1 cellular context compared by ENCODE assay signal in the genomic region with DNA sequence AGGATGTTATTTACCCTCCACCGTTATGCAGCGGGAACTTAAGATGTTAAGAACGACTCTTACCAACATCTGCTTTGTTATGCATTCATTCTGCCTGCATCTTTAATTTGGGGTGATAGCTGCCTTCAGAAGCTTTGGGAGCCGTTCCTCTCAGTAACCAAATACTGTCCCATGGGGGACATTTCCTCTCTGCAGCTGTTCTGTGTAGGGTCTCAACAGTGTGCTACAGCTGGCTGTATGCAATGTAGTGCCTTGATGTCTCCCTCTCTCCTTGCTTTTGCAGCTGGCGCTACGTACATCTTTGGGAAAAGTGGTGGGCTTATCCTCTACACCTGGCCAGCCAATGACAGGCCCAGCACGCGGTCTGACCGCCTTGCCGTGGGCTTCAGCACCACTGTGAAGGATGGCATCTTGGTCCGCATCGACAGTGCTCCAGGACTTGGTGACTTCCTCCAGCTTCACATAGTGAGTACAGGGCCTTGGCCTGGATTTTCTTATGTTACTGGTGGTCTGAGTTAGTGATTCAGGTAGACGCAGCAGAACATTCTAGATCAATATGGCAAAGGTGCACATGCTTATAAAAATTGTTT.
TF ChIP-seq lines count a peak whose summit lies in the region.

No MANE protein-coding gene starts in this region.

TF ChIP-seq in H1, 55 proteins besides CTCF, POLR2A, EP300 and RAD21:
- TF ChIP-seq CHD7 (IDR thresholded peaks at IDR 0.05; ENCODE audit: insufficient replicate concordance, low read length) (no peak), E2F6 (IDR thresholded peaks at IDR 0.05) (no peak), TAF1 (IDR thresholded peaks at IDR 0.05; ENCODE audit: low read depth, low read length) (no peak), SIN3A (conservative IDR thresholded peaks at IDR 0.05 in 1 of 2, IDR thresholded peaks at IDR 0.05 in 1 of 2; ENCODE audit: low read depth in 1 of 2, low read length in 2 of 2) (no peak), SP1 (IDR thresholded peaks at IDR 0.05; ENCODE audit: low read depth, low read length) (no peak), SP4 (IDR thresholded peaks at IDR 0.05; ENCODE audit: low read length) (no peak), CHD2 (IDR thresholded peaks at IDR 0.05; ENCODE audit: low read length) (no peak), RBBP5 (IDR thresholded peaks at IDR 0.05; ENCODE audit: borderline replicate concordance, low read depth, low read length) (no peak), FOSL1 (IDR thresholded peaks at IDR 0.05; ENCODE audit: insufficient read depth, low read depth, low read length) (no peak), ZNF274 (IDR thresholded peaks at IDR 0.05; ENCODE audit: borderline replicate concordance, extremely low read depth, low read length) (no peak), JUN (IDR thresholded peaks at IDR 0.05; ENCODE audit: low read depth, low read length) (no peak), POU5F1 (IDR thresholded peaks at IDR 0.05; ENCODE audit: low read depth, low read length) (no peak), BCL11A (IDR thresholded peaks at IDR 0.05; ENCODE audit: low read depth in 2 of 2, low read length in 2 of 2) (no peak), KDM1A (IDR thresholded peaks at IDR 0.05; ENCODE audit: borderline replicate concordance, low read length) (no peak), MAFK (IDR thresholded peaks at IDR 0.05; ENCODE audit: low read depth, low read length) (no peak), NRF1 (IDR thresholded peaks at IDR 0.05; ENCODE audit: low read depth, low read length) (no peak), BACH1 (IDR thresholded peaks at IDR 0.05; ENCODE audit: low read length) (no peak), POLR2AphosphoS5 (IDR thresholded peaks at IDR 0.05; ENCODE audit: low read depth, low read length) (no peak), SRF (IDR thresholded peaks at IDR 0.05; ENCODE audit: low read depth, low read length) (no peak), TBP (IDR thresholded peaks at IDR 0.05; ENCODE audit: low read depth, low read length) (no peak)
TF ChIP-seq in H1: peak in this region for 0.
